9 cellular contexts compared by ENCODE assay signal in the genomic region with DNA sequence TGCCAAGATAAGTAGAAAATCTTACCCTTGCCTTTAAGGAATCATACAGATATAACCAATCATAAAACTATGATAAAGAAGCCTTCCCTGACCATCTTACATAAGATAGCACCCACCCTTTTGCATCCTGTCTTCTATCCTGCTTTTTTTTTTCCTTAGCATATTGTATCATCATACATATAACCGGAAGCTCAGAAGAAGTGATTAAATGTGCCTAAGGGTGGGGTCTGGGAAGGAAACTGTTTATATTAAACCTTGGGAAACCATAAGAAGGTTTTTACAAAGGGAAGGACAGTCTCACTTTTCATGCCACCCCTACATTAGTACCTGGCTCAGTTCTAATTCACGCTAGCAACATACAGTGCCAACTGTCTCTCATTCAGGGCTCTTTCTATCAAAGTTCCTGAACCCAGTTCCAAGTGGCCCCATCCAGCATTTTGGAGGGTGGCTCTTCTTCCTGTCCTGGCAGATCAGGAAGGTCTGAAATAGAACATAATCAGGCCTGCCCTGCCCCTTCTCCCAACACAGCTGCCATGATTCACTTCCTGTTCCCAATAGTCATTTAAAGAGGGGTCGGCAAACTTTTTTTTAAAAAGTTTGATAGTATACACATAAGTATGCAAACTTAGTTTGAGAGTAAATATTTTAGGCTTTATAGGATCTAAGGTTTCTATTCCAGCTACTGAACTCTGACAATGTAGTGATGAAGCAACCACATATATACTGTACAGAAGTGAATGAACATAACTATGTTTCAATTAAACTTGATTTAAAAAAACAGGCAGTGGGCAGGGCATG.
DNase-seq lines count a peak whose midpoint lies in the region; ATAC-seq and TF ChIP-seq lines count a peak whose summit lies in the region.
"Had no signal": no experiment of that assay in that cellular context is flagged by ENCODE, and none has a peak within 500 bp of the region (broad histone marks: within the 10 kb centered on the region; RNA-seq: fewer than 3 reads in every experiment).

No MANE protein-coding gene starts in this region.

- peaks cover 25% of the 10 kb centered on the region for H4K20me1 ChIP-seq in SK-N-SH (ENCODE audit: insufficient read depth)
- H4K20me1 ChIP-seq in fibroblast of lung (ENCODE audit: control insufficient read depth, extremely low read depth, insufficient read depth, low read length) = no peaks in the 10 kb centered on the region

- H3K9me3 ChIP-seq in SK-N-SH = no peaks in the 10 kb centered on the region
- no peaks in the 10 kb centered on the region for H3K9me3 ChIP-seq in fibroblast of lung (ENCODE audit: control insufficient read depth, insufficient read depth, low read depth, low read length)
- no peaks in the 10 kb centered on the region for H3K9me3 ChIP-seq in parathyroid adenoma (ENCODE audit: control insufficient read depth, low read length)

- TF ChIP-seq CTCF in SK-N-SH (IDR thresholded peaks at IDR 0.05) (no peak), fibroblast of lung (conservative IDR thresholded peaks at IDR 0.05 in 1 of 2, IDR thresholded peaks at IDR 0.05 in 1 of 2; ENCODE audit: low read depth in 1 of 2, low read length in 2 of 2) (no peak), parathyroid adenoma (IDR thresholded peaks at IDR 0.05) (no peak)

- H3K27me3 ChIP-seq in SK-N-SH (ENCODE audit: insufficient read depth) (no peaks in the 10 kb centered on the region), fibroblast of lung (ENCODE audit: control insufficient read depth, insufficient read depth, low read length) (no peaks in the 10 kb centered on the region), parathyroid adenoma (ENCODE audit: control insufficient read depth, insufficient read depth, low read length) (no peaks in the 10 kb centered on the region)

- ATAC-seq in HG03442 (IDR thresholded peaks at IDR 0.05; ENCODE audit: unreplicated experiment) (no peak), GM21390 (IDR thresholded peaks at IDR 0.05; ENCODE audit: unreplicated experiment) (no peak), HG03097 (IDR thresholded peaks at IDR 0.05; ENCODE audit: low FRiP score, unreplicated experiment) (no peak)

- no peak for TF ChIP-seq RAD21 in SK-N-SH (IDR thresholded peaks at IDR 0.05; ENCODE audit: low read length)

- peak overlapping the region in 1 of 2 experiments; percentile 11; a peak in 1 of 4 replicates for H3K4me3 ChIP-seq in SK-N-SH (ENCODE audit: low read depth in 2 of 2, low read length in 1 of 2)
- no peak overlapping the region for H3K4me3 ChIP-seq in fibroblast of lung (replicated peaks in 1 of 4; ENCODE audit: control extremely low read depth in 1 of 4, insufficient read depth in 1 of 4, low read depth in 3 of 4, low read length in 4 of 4)
- no peak overlapping the region for H3K4me3 ChIP-seq in parathyroid adenoma (ENCODE audit: low read depth, low read length)

- H3K4me2 ChIP-seq in SK-N-SH = peak overlapping the region; percentile 45
- H3K4me2 ChIP-seq in fibroblast of lung (ENCODE audit: extremely low read depth, insufficient read depth, low read length) = peak overlapping the region; percentile 36
- no peak overlapping the region for H3K4me2 ChIP-seq in parathyroid adenoma (ENCODE audit: low read length)

- H3K4me1 ChIP-seq in SK-N-SH (ENCODE audit: control insufficient read depth in 1 of 2, insufficient read depth in 2 of 2, low read depth in 1 of 2, low read length in 1 of 2) = peaks cover 9 to 46% of the 10 kb centered on the region in 2 experiments
- peaks cover 41% of the 10 kb centered on the region for H3K4me1 ChIP-seq in fibroblast of lung (ENCODE audit: control insufficient read depth, extremely low read depth, insufficient read depth, low read length)
- no peaks in the 10 kb centered on the region for H3K4me1 ChIP-seq in parathyroid adenoma

- peak overlapping the region in 1 of 2 experiments; percentile 82; a peak in 2 of 4 replicates for H3K27ac ChIP-seq in SK-N-SH (ENCODE audit: low read depth in 2 of 2, low read length in 1 of 2)
- peak overlapping the region; percentile 83 for H3K27ac ChIP-seq in fibroblast of lung (ENCODE audit: insufficient read depth, low read length)
- H3K27ac ChIP-seq in parathyroid adenoma = peak overlapping the region; percentile 3

- no peaks in the 10 kb centered on the region for H3K9me2 ChIP-seq in SK-N-SH

- DNase-seq in EL (peak; percentile 82), SK-N-SH (no peak), fibroblast of lung (ENCODE audit: low read depth in 2 of 2) (peak; percentile 56 to 66)
- no peak for DNase-seq in activated CD4-positive, CD25-positive, alpha-beta regulatory T cell (lab: John Stamatoyannopoulos, UW)
- DNase-seq: NCI-H1436 had no signal

- POLR2A ChIA-PET in SK-N-SH (lab: Yijun Ruan, JAX) = no interaction called here

- H2AFZ ChIP-seq in SK-N-SH (ENCODE audit: low read depth) (no peak overlapping the region), fibroblast of lung (ENCODE audit: low read length) (no peak overlapping the region), parathyroid adenoma (no peak overlapping the region)

- H3K9ac ChIP-seq in SK-N-SH = no peak overlapping the region; the same call in 1 of the 2 replicates
- H3K9ac ChIP-seq in fibroblast of lung (ENCODE audit: insufficient read depth, low read length) = no peak overlapping the region
- H3K9ac ChIP-seq in parathyroid adenoma = no peak overlapping the region

- H3F3A ChIP-seq in SK-N-SH (replicated peaks; ENCODE audit: insufficient read depth) = peaks cover 54% of the 10 kb centered on the region

- peaks cover 4 to 27% of the 10 kb centered on the region in 2 experiments for H3K36me3 ChIP-seq in SK-N-SH (replicated peaks in 1 of 2; ENCODE audit: control insufficient read depth in 1 of 2, insufficient read depth in 2 of 2, low read length in 1 of 2)
- H3K36me3 ChIP-seq in fibroblast of lung (ENCODE audit: control insufficient read depth, insufficient read depth, low read length) = no peaks in the 10 kb centered on the region
- no peaks in the 10 kb centered on the region for H3K36me3 ChIP-seq in parathyroid adenoma (ENCODE audit: control insufficient read depth, insufficient read depth, low read length)

- peaks cover 60% of the 10 kb centered on the region for H3K79me2 ChIP-seq in SK-N-SH (ENCODE audit: insufficient read depth)
- H3K79me2 ChIP-seq in fibroblast of lung (ENCODE audit: control insufficient read depth, insufficient read depth, low read length) = peaks cover 2% of the 10 kb centered on the region
- H3K79me2 ChIP-seq in parathyroid adenoma = peaks cover 5% of the 10 kb centered on the region

- TF ChIP-seq EP300 in SK-N-SH (IDR thresholded peaks at IDR 0.05; ENCODE audit: borderline replicate concordance in 1 of 2, low read depth in 1 of 2, low read length in 1 of 2) = peak in 1 of 2 experiments; percentile 17; a peak in 1 of 4 replicates

- 54% methylated on average over 3 of the region's 3 CpGs for WGBS in SK-N-SH (ENCODE audit: low lambda C conversion rate)

- CTCF ChIA-PET in SK-N-SH (lab: Yijun Ruan, JAX) = interaction anchor here (1.3 to 13.1 kb wide), 7 partner anchors 76 to 125 kb away, joined by 3 to 419 read pairs (median 6); no protein-coding TSS in a partner anchor

TF ChIP-seq in SK-N-SH, 30 proteins besides CTCF, POLR2A, EP300 and RAD21 (continues in another document):
- TF ChIP-seq FOXJ3 (CRISPR knock-in tag; IDR thresholded peaks at IDR 0.05) (no peak), JUND (IDR thresholded peaks at IDR 0.05) (peak; percentile 57), ELF1 (IDR thresholded peaks at IDR 0.05) (no peak), SMC3 (IDR thresholded peaks at IDR 0.05; ENCODE audit: low read depth, low read length) (no peak), GABPA (IDR thresholded peaks at IDR 0.05; ENCODE audit: low read depth) (no peak), RFX5 (IDR thresholded peaks at IDR 0.05; ENCODE audit: low read length) (no peak), TCF12 (IDR thresholded peaks at IDR 0.05) (peak; percentile 67), MEF2A (IDR thresholded peaks at IDR 0.05; ENCODE audit: borderline replicate concordance, low read depth) (peak; percentile 29; the same call in 1 of the 2 replicates), TEAD4 (IDR thresholded peaks at IDR 0.05; ENCODE audit: borderline replicate concordance, insufficient read depth) (no peak), EZH2phosphoT487 (IDR thresholded peaks at IDR 0.05; ENCODE audit: borderline replicate concordance, low read depth) (no peak), PBX3 (IDR thresholded peaks at IDR 0.05) (0 out of 2 replicates have a peak, but pooled peaks have one; percentile 8), NFIC (IDR thresholded peaks at IDR 0.05; ENCODE audit: borderline replicate concordance) (no peak)
- TF ChIP-seq, protein P1, sequence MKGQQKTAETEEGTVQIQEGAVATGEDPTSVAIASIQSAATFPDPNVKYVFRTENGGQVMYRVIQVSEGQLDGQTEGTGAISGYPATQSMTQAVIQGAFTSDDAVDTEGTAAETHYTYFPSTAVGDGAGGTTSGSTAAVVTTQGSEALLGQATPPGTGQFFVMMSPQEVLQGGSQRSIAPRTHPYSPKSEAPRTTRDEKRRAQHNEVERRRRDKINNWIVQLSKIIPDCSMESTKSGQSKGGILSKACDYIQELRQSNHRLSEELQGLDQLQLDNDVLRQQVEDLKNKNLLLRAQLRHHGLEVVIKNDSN (IDR thresholded peaks at IDR 0.05; ENCODE audit: borderline replicate concordance, low read depth) = no peak

Comparison
In these comparisons a context has a peak if more than half of its experiments do, and no peak if none do; other contexts are left out.
1. DNase-seq: peak in EL (single experiment) and fibroblast of lung (2 of 2); none in SK-N-SH (single experiment) and activated CD4-positive, CD25-positive, alpha-beta regulatory T cell (0 of 4).